11 cellular contexts compared by ENCODE assay signal in genomic region chr7:2802504-2803341, GRCh38. TPM values are rescaled to one million over a fixed set of nuclear protein-coding genes. Genes with fewer than 3 reads are reported as not detected.
DNase-seq lines count a peak whose midpoint lies in the region; ATAC-seq, FAIRE-seq and TF ChIP-seq lines count a peak whose summit lies in the region.
"Had no signal": no experiment of that assay in that cellular context is flagged by ENCODE, and none has a peak within 500 bp of the region (broad histone marks: within the 10 kb centered on the region; RNA-seq: fewer than 3 reads in every experiment).

No MANE protein-coding gene starts in this region.

- H3K27ac ChIP-seq in HEK293 (ENCODE audit: extremely low read depth, low read depth, low read length) (peak overlapping the region; percentile 40; the same call in 1 of the 2 replicates), small intestine (ENCODE audit: low read depth in 1 of 2, low read length in 1 of 2) (peak overlapping the region in 1 of 2 donors; percentile 63)
- H3K27ac ChIP-seq: KMS-11 had no signal

- H3K36me3 ChIP-seq in HEK293 (ENCODE audit: control insufficient read depth in 2 of 2, insufficient read depth in 1 of 2, low read length in 2 of 2): no peaks in the 10 kb centered on the region
- H3K36me3 ChIP-seq in small intestine (ENCODE audit: control insufficient read depth in 2 of 2, insufficient read depth in 2 of 2, low read length in 2 of 2): no peaks in the 10 kb centered on the region

- no peak for FAIRE-seq in small intestine (lab: Jason Lieb, UNC)

- H3K4me3 ChIP-seq in HEK293 (ENCODE audit: low read depth, low read length) (no peak overlapping the region), small intestine (ENCODE audit: low read depth in 1 of 2, low read length in 2 of 2) (no peak overlapping the region)

- H3K4me1 ChIP-seq in HEK293 (ENCODE audit: control insufficient read depth, insufficient read depth, low read length): peaks cover 22% of the 10 kb centered on the region
- peaks cover 3 to 7% of the 10 kb centered on the region in 2 donors for H3K4me1 ChIP-seq in small intestine (ENCODE audit: control insufficient read depth in 2 of 2, insufficient read depth in 1 of 2, low read depth in 1 of 2, low read length in 1 of 2)

- 33 to 44% (median 43%) methylated on average over 28 of the region's 28 CpGs for WGBS in small intestine, 3 donors

- intact Hi-C loops in Right ventricle myocardium superior (cut with DNase I): loop anchor here (5.0 kb wide), 1 partner anchor 40 kb away; no protein-coding TSS in a partner anchor

- TF ChIP-seq CTCF in HEK293 (tag by site-specific recombination; IDR thresholded peaks at IDR 0.05): no peak

- no peaks in the 10 kb centered on the region for H3K27me3 ChIP-seq in small intestine (ENCODE audit: control insufficient read depth in 2 of 2, insufficient read depth in 2 of 2, low read length in 2 of 2)

- CTCF ChIA-PET in HEK293 (lab: Yijun Ruan, JAX): interaction anchor here (1.2 to 1.6 kb wide), 2 partner anchors 21 to 62 kb away, joined by 3 to 6 read pairs; no protein-coding TSS in a partner anchor

- POLR2A ChIA-PET in HEK293 (lab: Yijun Ruan, JAX): interaction anchor here (0.7 kb wide), 1 partner anchor 499 kb away, joined by 4 read pairs; no protein-coding TSS in a partner anchor

- DNase-seq in SHP77 treated with DMSO at 0.1 percent for 48 hours (lab: John Stamatoyannopoulos, UW) (peak; percentile 87), Right ventricle myocardium superior (no peak), small intestine (peak; percentile 45), AG20443 (ENCODE audit: low spot score) (no peak)
- DNase-seq: activated T-cell treated with anti-CD3 and anti-CD28 coated beads, Interleukin-2, amount 50 U/mL, for 4 hours; stimulated activated CD8-positive, alpha-beta memory T cell treated with anti-CD3 and anti-CD28 coated beads, Interleukin-4, amount 100 ng/mL, for 48 hours had no signal

- ATAC-seq in Right ventricle myocardium superior (ENCODE audit: poor library complexity) (peak; percentile 61), HG02884 (IDR thresholded peaks at IDR 0.05; ENCODE audit: unreplicated experiment) (no peak), GM21528 (IDR thresholded peaks at IDR 0.05; ENCODE audit: low FRiP score, unreplicated experiment) (no peak), GM19324 (IDR thresholded peaks at IDR 0.05; ENCODE audit: low FRiP score, unreplicated experiment) (no peak)
- ATAC-seq: activated T-cell treated with anti-CD3 and anti-CD28 coated beads, Interleukin-2, amount 50 U/mL, for 4 hours had no signal

- H3K9me3 ChIP-seq in HEK293 (ENCODE audit: control insufficient read depth, insufficient read depth, low read depth, low read length) (no peaks in the 10 kb centered on the region), small intestine (ENCODE audit: control insufficient read depth, low read depth) (no peaks in the 10 kb centered on the region)

TF ChIP-seq in HEK293, 187 proteins besides CTCF, POLR2A, EP300 and RAD21:
- TF ChIP-seq PRDM6 (tag by site-specific recombination; IDR thresholded peaks at IDR 0.05): 0 out of 2 replicates have a peak, but pooled peaks have one; percentile 5
- no peak for TF ChIP-seq ZNF155 (tag by site-specific recombination; IDR thresholded peaks at IDR 0.05)
- peak; percentile 70; the same call in 1 of the 2 replicates for TF ChIP-seq TRIM28 (IDR thresholded peaks at IDR 0.05; ENCODE audit: borderline replicate concordance, low read length)
- peak; percentile 58 for TF ChIP-seq FEZF1 (tag by site-specific recombination; IDR thresholded peaks at IDR 0.05)
TF ChIP-seq in HEK293: peak in this region for 3.

RNA-seq across cellular contexts. Expression of gene GNA12, which starts 41.4 kb away (rescaled TPM):
- total RNA-seq in Right ventricle myocardium superior: 40.6 TPM
- polyA plus RNA-seq in small intestine: 10 to 100 TPM in 1 of 3 donors, 1 to 10 TPM in 2; 3.4 to 19.2 (median 9.7) TPM

Comparison
In these comparisons a context has a peak if more than half of its experiments do, and no peak if none do; other contexts are left out.
1. DNase-seq: peak in SHP77 treated with DMSO at 0.1 percent for 48 hours (single experiment) and small intestine (single experiment); none in Right ventricle myocardium superior (single experiment) and AG20443 (single experiment).